Comparison of ENCODE assay signal across 12 cellular contexts in genomic region chrX:153782871-153783270, GRCh38. TPM values are rescaled to one million over a fixed set of nuclear protein-coding genes. Genes with fewer than 3 reads are reported as not detected.
DNase-seq lines count a peak whose midpoint lies in the region; ATAC-seq and TF ChIP-seq lines count a peak whose summit lies in the region.
"Had no signal": no experiment of that assay in that cellular context is flagged by ENCODE, and none has a peak within 500 bp of the region (broad histone marks: within the 10 kb centered on the region; RNA-seq: fewer than 3 reads in every experiment).

No MANE protein-coding gene starts in this region.

- H2AK9ac ChIP-seq in IMR-90 (replicated peaks; ENCODE audit: low read depth, low read length, poor library complexity): peak overlapping the region; percentile 65

- no peak for TF ChIP-seq POLR2A in IMR-90 (IDR thresholded peaks at IDR 0.05; ENCODE audit: low read depth, low read length)

- no peak overlapping the region for H4K91ac ChIP-seq in IMR-90 (ENCODE audit: insufficient read depth, low read depth, low read length)

- H3K27me3 ChIP-seq in IMR-90 (ENCODE audit: control insufficient read depth, insufficient read depth, low read length) (no peaks in the 10 kb centered on the region), psoas muscle (ENCODE audit: insufficient read depth in 3 of 3, low read length in 2 of 3) (no peaks in the 10 kb centered on the region)

- no peak overlapping the region for H2BK15ac ChIP-seq in IMR-90 (ENCODE audit: low read depth, low read length)

- dilution Hi-C loops in IMR-90 (cut with HindIII; ENCODE audit: low sequenced_read_pairs, unreplicated experiment): no loop called here

- no peak overlapping the region for H2BK120ac ChIP-seq in IMR-90 (ENCODE audit: low read depth, low read length)

- no peak overlapping the region for H3K4me2 ChIP-seq in IMR-90 (ENCODE audit: low read depth, low read length)
- H3K4me2 ChIP-seq: A549 had no signal

- no peak overlapping the region for H2BK5ac ChIP-seq in IMR-90 (ENCODE audit: low read depth, low read length, poor library complexity, severe bottlenecking)

- H3K9ac ChIP-seq in IMR-90 (ENCODE audit: low read depth, low read length): no peak overlapping the region
- H3K9ac ChIP-seq: GM23248 had no signal

- ATAC-seq in IMR-90 (ENCODE audit: low read depth): no peak
- ATAC-seq in psoas muscle: no peak

- intact Hi-C loops in IMR-90 (cut with micrococcal nuclease): no loop called here
- intact Hi-C loops in psoas muscle (cut with DNase I): loop anchor here in 1 of 2 donors (5.0 kb wide), 1 partner anchor 184 kb away; no protein-coding TSS in a partner anchor
- intact Hi-C loops in cardiac septum (cut with DNase I): no loop called here

- H2BK20ac ChIP-seq in IMR-90 (ENCODE audit: low read depth, low read length): no peak overlapping the region

- TF ChIP-seq CTCF in IMR-90 (conservative IDR thresholded peaks at IDR 0.05; ENCODE audit: low read depth, low read length): no peak
- TF ChIP-seq CTCF in psoas muscle (IDR thresholded peaks at IDR 0.05): no peak

- no peaks in the 10 kb centered on the region for H4K20me1 ChIP-seq in IMR-90 (ENCODE audit: insufficient read depth, low read length)

- TF ChIP-seq RAD21 in IMR-90 (IDR thresholded peaks at IDR 0.05; ENCODE audit: low read length): no peak

- DNase-seq in IMR-90: no peak
- DNase-seq in caudate nucleus (lab: John Stamatoyannopoulos, UW): no peak
- DNase-seq in psoas muscle: no peak
- DNase-seq in putamen (ENCODE audit: low spot score): no peak
- DNase-seq in GOT3 (lab: John Stamatoyannopoulos, UW): no peak
- DNase-seq in cardiac septum (ENCODE audit: low spot score): no peak
- DNase-seq in HCEC 1CT: no peak
- DNase-seq: CD4-positive, CD25-positive, alpha-beta regulatory T cell; GF-D8; GM23248 had no signal

- H3K4ac ChIP-seq in IMR-90 (ENCODE audit: low read depth, low read length): no peak overlapping the region

- peaks cover 11% of the 10 kb centered on the region; the same call in 1 of the 2 replicates for H3K36me3 ChIP-seq in IMR-90 (ENCODE audit: control insufficient read depth, insufficient read depth, low read length)
- peaks cover 2 to 31% of the 10 kb centered on the region in 2 donors for H3K36me3 ChIP-seq in psoas muscle (ENCODE audit: insufficient read depth in 1 of 2, low read depth in 1 of 2)

- CTCF ChIA-PET in IMR-90 (lab: Yijun Ruan, JAX): no interaction called here

- H4K5ac ChIP-seq in IMR-90 (ENCODE audit: low read depth, low read length): no peak overlapping the region

- POLR2A ChIA-PET in IMR-90 (lab: Charles Lee; ENCODE audit: unreplicated experiment): no interaction called here

- WGBS in IMR-90 (ENCODE audit: extremely low coverage in 2 of 2, insufficient read length in 1 of 2), 2 experiments: 86% methylated on average over 1 of the region's 14 CpGs; no CpG with 5 or more reads in 1 of the 2 experiments
- WGBS in psoas muscle, 3 donors: 79 to 87% (median 80%) methylated on average over 6 to 14 of the region's 14 CpGs

- BruUV-seq in IMR-90 (replicated peaks; lab: Mats Ljungman, UMichigan): no TSS peak

- H3K4me3 ChIP-seq in IMR-90 (ENCODE audit: insufficient read depth, low read depth, low read length) (no peak overlapping the region), psoas muscle (peak overlapping the region; percentile 56)
- H3K4me3 ChIP-seq: A549, GM23248 had no signal

- no peaks in the 10 kb centered on the region for H3K9me1 ChIP-seq in IMR-90 (ENCODE audit: insufficient read depth, low read length)

- no peak overlapping the region for H3K14ac ChIP-seq in IMR-90 (replicated peaks; ENCODE audit: low read depth, low read length)

- H3K4me1 ChIP-seq in IMR-90 (ENCODE audit: control insufficient read depth, insufficient read depth, low read length): no peaks in the 10 kb centered on the region
- H3K4me1 ChIP-seq in psoas muscle: no peaks in the 10 kb centered on the region
- H3K4me1 ChIP-seq: A549 had no signal

- no peak overlapping the region for H3K23ac ChIP-seq in IMR-90 (ENCODE audit: low read depth, low read length)

- no peak overlapping the region for H2AK5ac ChIP-seq in IMR-90 (ENCODE audit: low read depth, low read length)

- in situ Hi-C loops in IMR-90 (cut with MboI; ENCODE audit: low sequenced_read_pairs): no loop called here

- H3K27ac ChIP-seq in IMR-90 (ENCODE audit: insufficient read depth, low read length) (no peak overlapping the region), caudate nucleus (ENCODE audit: low read depth, low read length) (peak overlapping the region; percentile 48), psoas muscle (peak overlapping the region; percentile 87)
- H3K27ac ChIP-seq: A549, GM23248 had no signal

- no peak overlapping the region for H4K8ac ChIP-seq in IMR-90 (ENCODE audit: low read depth in 2 of 2, low read length in 2 of 2)

- H3K18ac ChIP-seq in IMR-90 (ENCODE audit: low read depth, low read length): no peak overlapping the region

- no peaks in the 10 kb centered on the region; the same call in 1 of the 2 replicates for H3K9me3 ChIP-seq in IMR-90 (ENCODE audit: control insufficient read depth, insufficient read depth, low read length)
- no peaks in the 10 kb centered on the region for H3K9me3 ChIP-seq in psoas muscle
- H3K9me3 ChIP-seq: A549 had no signal

- H3K79me1 ChIP-seq in IMR-90 (ENCODE audit: low read depth in 1 of 2, low read length in 2 of 2): no peaks in the 10 kb centered on the region

- no peak overlapping the region for H3K56ac ChIP-seq in IMR-90 (ENCODE audit: extremely low read depth, insufficient read depth, low read length)

- H2AFZ ChIP-seq in IMR-90 (replicated peaks; ENCODE audit: low read length, poor library complexity): no peak overlapping the region
- H2AFZ ChIP-seq: GM23248 had no signal

TF ChIP-seq in IMR-90, 13 proteins besides CTCF, POLR2A, EP300 and RAD21:
- no peak for TF ChIP-seq CHD1 (IDR thresholded peaks at IDR 0.05; ENCODE audit: low read depth, low read length)
- no peak for TF ChIP-seq FOS (IDR thresholded peaks at IDR 0.05; ENCODE audit: low read depth, low read length)

RNA-seq across cellular contexts. Expression of gene SRPK3, which starts 2.0 kb away (rescaled TPM):
- total RNA-seq in IMR-90 (2012; rRNA removed): 0.36 and 0.56 TPM in 2 replicates
- polyA plus RNA-seq in IMR-90 (2012; rRNA removed): 0.34 and 0.70 TPM in 2 replicates
- 0.32 and 1.1 TPM in 2 replicates for polyA plus RNA-seq in IMR-90 (2012; cell fraction: cytosol; rRNA removed)
- polyA plus RNA-seq in IMR-90 (2012; cell fraction: nucleus; rRNA removed; ENCODE audit: low replicate concordance): 2.9 and 5.6 TPM in 2 replicates
- total RNA-seq in psoas muscle: 100 to 1,000 TPM in 1 of 4 donors, 10 to 100 TPM in 3; 43.7 to 140 (median 61.4) TPM
- polyA plus RNA-seq in psoas muscle: 10 to 100 TPM; 14.5 to 37.4 (median 23.3) TPM
- total RNA-seq in cardiac septum: 54.7 TPM
- total RNA-seq: CD4-positive, CD25-positive, alpha-beta regulatory T cell; H7 had no signal
- polyA plus RNA-seq: CD4-positive, CD25-positive, alpha-beta regulatory T cell had no signal

RNA-seq across cellular contexts. Expression of gene IDH3G, which starts 11.3 kb away (rescaled TPM):
- total RNA-seq in IMR-90 (2012; rRNA removed) (75.8 and 79.4 TPM in 2 replicates), psoas muscle (10 to 100 TPM; 45.6 to 56.9 (median 51.8) TPM), cardiac septum (68.5 TPM)
- polyA plus RNA-seq in IMR-90 (2012; rRNA removed) (85.7 and 95.0 TPM in 2 replicates), psoas muscle (10 to 100 TPM; 25.0 to 54.2 (median 44.3) TPM)
- polyA plus RNA-seq in IMR-90 (2012; cell fraction: cytosol; rRNA removed): 67.0 and 200 TPM in 2 replicates
- polyA plus RNA-seq in IMR-90 (2012; cell fraction: nucleus; rRNA removed; ENCODE audit: low replicate concordance): 164 and 364 TPM in 2 replicates

RNA-seq across cellular contexts. Expression of gene SSR4, which starts 11.6 kb away (rescaled TPM):
- total RNA-seq in IMR-90 (2012; rRNA removed) (118 and 141 TPM in 2 replicates), psoas muscle (10 to 100 TPM; 57.2 to 86.6 (median 71.2) TPM), cardiac septum (140 TPM)
- polyA plus RNA-seq in IMR-90 (2012; rRNA removed) (480 and 481 TPM in 2 replicates), psoas muscle (100 to 1,000 TPM in 2 of 3 donors, 10 to 100 TPM in 1; 84.5 to 198 (median 107) TPM)
- 329 and 598 TPM in 2 replicates for polyA plus RNA-seq in IMR-90 (2012; cell fraction: cytosol; rRNA removed)
- polyA plus RNA-seq in IMR-90 (2012; cell fraction: nucleus; rRNA removed; ENCODE audit: low replicate concordance): 171 and 243 TPM in 2 replicates

RNA-seq across cellular contexts. Expression of gene PLXNB3, which starts 18.8 kb away (rescaled TPM):
- 0.36 and 1.7 TPM in 2 replicates for total RNA-seq in IMR-90 (2012; rRNA removed)
- polyA plus RNA-seq in IMR-90 (2012; rRNA removed): 22.3 and 26.9 TPM in 2 replicates
- polyA plus RNA-seq in IMR-90 (2012; cell fraction: cytosol; rRNA removed): 9.9 and 21.3 TPM in 2 replicates
- 117 and 388 TPM in 2 replicates for polyA plus RNA-seq in IMR-90 (2012; cell fraction: nucleus; rRNA removed; ENCODE audit: low replicate concordance)
- 1 to 10 TPM in 1 of 4 donors, under 1 TPM in 3; 0.27 to 1.5 (median 0.73) TPM for total RNA-seq in psoas muscle
- polyA plus RNA-seq in psoas muscle: under 1 TPM; 0.13 to 0.35 (median 0.31) TPM
- 7.6 TPM for total RNA-seq in cardiac septum
- total RNA-seq: H7 had no signal
- polyA plus RNA-seq: CD4-positive, CD25-positive, alpha-beta regulatory T cell had no signal

RNA-seq across cellular contexts. Expression of gene PDZD4, which starts 47.5 kb away (rescaled TPM):
- total RNA-seq in IMR-90 (2012; rRNA removed) (under 0.01 and 0.28 TPM in 2 replicates), psoas muscle (1 to 10 TPM in 3 of 4 donors, under 1 TPM in 1; 0.50 to 2.1 (median 1.4) TPM), cardiac septum (4.1 TPM)
- polyA plus RNA-seq in IMR-90 (2012; rRNA removed) (0.34 and 0.38 TPM in 2 replicates), psoas muscle (1 to 10 TPM in 1 of 3 donors, under 1 TPM in 2; 0.65 to 1.3 (median 0.79) TPM)
- 0.21 and 0.30 TPM in 2 replicates for polyA plus RNA-seq in IMR-90 (2012; cell fraction: cytosol; rRNA removed)
- 1.8 and 2.2 TPM in 2 replicates for polyA plus RNA-seq in IMR-90 (2012; cell fraction: nucleus; rRNA removed; ENCODE audit: low replicate concordance)
- total RNA-seq: GM23248 had no signal
- polyA plus RNA-seq: CD4-positive, CD25-positive, alpha-beta regulatory T cell; GM23248 had no signal

Comparison
In these comparisons a context has a peak if more than half of its experiments do, and no peak if none do; other contexts are left out.
1. RNA of gene SRPK3, which starts 2.0 kb away (total RNA-seq): 43.7 to 140 TPM in psoas muscle and 54.7 TPM in cardiac septum (single experiment); 0.36 to 0.56 TPM in IMR-90; every median in the first group is over 10 times any median in the second.